In the genomic region with DNA sequence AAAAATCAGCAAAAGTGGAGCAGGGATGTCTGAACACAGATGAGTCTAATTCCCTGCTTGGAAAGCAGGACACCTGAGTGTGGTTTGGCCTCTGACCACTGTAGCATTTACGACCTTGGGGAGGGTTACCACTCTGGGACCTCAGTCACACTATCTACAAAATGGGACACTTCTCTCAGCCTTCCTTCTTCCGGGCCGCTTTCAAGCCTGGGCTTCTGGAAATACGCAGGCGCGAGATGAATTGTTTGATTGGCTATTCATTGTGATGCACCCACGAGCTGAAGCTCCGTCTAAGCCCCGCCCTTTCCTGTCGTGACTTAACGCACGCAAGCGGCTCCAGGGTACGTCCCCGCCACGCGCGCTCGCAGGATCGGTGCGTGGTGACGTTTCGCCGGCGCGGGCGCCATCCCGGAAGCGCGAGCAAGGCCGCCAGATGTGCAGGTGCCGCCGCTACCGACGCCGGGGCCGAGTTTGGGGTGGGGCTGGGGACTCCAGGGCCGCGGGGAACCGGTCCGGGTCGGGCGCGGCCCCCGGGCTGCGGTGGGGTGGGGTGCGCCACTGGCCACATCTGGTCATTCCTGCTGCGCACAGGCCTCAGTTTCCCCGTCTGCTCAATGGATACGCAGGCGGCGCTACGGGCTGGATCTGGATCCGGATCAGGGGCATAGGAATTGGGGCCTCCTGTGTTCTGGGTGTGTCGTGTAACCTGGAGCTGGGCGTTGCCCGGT, we compare ENCODE assay signal across 8 cellular contexts. TPM values are rescaled to one million over a fixed set of nuclear protein-coding genes. Genes with fewer than 3 reads are reported as not detected.
DNase-seq lines count a peak whose midpoint lies in the region; TF ChIP-seq lines count a peak whose summit lies in the region.

A gene with protein sequence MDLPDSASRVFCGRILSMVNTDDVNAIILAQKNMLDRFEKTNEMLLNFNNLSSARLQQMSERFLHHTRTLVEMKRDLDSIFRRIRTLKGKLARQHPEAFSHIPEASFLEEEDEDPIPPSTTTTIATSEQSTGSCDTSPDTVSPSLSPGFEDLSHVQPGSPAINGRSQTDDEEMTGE (plus strand): TSS at position 397 of the 728 bp plus-strand sequence. CDS start 4,187 bp downstream, outside the sequence.

- H3K9me2 ChIP-seq in MM.1S (replicated peaks; ENCODE audit: insufficient read depth, low read length) (no peaks in the 10 kb centered on the region), neural cell (ENCODE audit: insufficient read depth, low read length) (no peaks in the 10 kb centered on the region)

- H3K36me3 Mint-ChIP-seq in H9 (ENCODE audit: insufficient read depth in 1 of 3, low read depth in 3 of 3), result peaks cover 0 to 12% (median 11%) of the 10 kb centered on the region in 3 experiments; a peak in 4 of 7 replicates

- peak within 1 kb of the TSS; percentile 88 to 96 for H3K4me3 Mint-ChIP-seq in H9

- H2BK15ac ChIP-seq in H9 (ENCODE audit: low read depth, low read length), result no peak within 1 kb of the TSS

- DNase-seq in ELR (ENCODE audit: low read depth), result peak; percentile 99
- DNase-seq in H9, result peak; percentile 93
- peak; percentile 100 for DNase-seq in MM.1S
- DNase-seq in SIG-M5 (lab: John Stamatoyannopoulos, UW), result peak; percentile 95
- peak; percentile 91 for DNase-seq in activated gamma-delta T cell (lab: John Stamatoyannopoulos, UW)
- peak; percentile 100 for DNase-seq in fibroblast of villous mesenchyme (ENCODE audit: low read depth)
- peak; percentile 99 for DNase-seq in stomach

- no peak within 1 kb of the TSS for H2AK5ac ChIP-seq in H9 (ENCODE audit: insufficient read length, low read length)

- no peaks in the 10 kb centered on the region for H3K27me3 ChIP-seq in H9 (ENCODE audit: insufficient read depth, low read length)
- H3K27me3 ChIP-seq in MM.1S (replicated peaks; ENCODE audit: insufficient read depth, low read length), result no peaks in the 10 kb centered on the region
- H3K27me3 ChIP-seq in neural cell (ENCODE audit: insufficient read depth, low read depth, low read length), result no peaks in the 10 kb centered on the region
- H3K27me3 ChIP-seq in stomach, result no peaks in the 10 kb centered on the region

- no peak within 1 kb of the TSS for H3K56ac ChIP-seq in H9 (ENCODE audit: insufficient read length, low read depth, low read length)

- H3K4me3 ChIP-seq in MM.1S (ENCODE audit: low read length) (peak within 1 kb of the TSS; percentile 99), fibroblast of villous mesenchyme (ENCODE audit: low read depth, low read length) (peak within 1 kb of the TSS; percentile 90), neural cell (ENCODE audit: low read length) (peak within 1 kb of the TSS; percentile 86), stomach (peak within 1 kb of the TSS; percentile 60 to 90 (median 83))

- no peak within 1 kb of the TSS for H3K23ac ChIP-seq in H9 (ENCODE audit: insufficient read length, low read depth, low read length)

- H3K9ac ChIP-seq in H9 (ENCODE audit: extremely low read depth, insufficient read length, low read length) (peak within 1 kb of the TSS; percentile 37), MM.1S (ENCODE audit: low read length) (peak within 1 kb of the TSS; percentile 96), neural cell (ENCODE audit: low read length) (peak within 1 kb of the TSS; percentile 77)

- H4K91ac ChIP-seq in H9 (ENCODE audit: insufficient read length, low read depth, low read length), result no peak within 1 kb of the TSS

- H2AFZ ChIP-seq in H9 (ENCODE audit: low read length), result no peak within 1 kb of the TSS
- peak within 1 kb of the TSS; percentile 77 for H2AFZ ChIP-seq in MM.1S (ENCODE audit: low read length)
- peak within 1 kb of the TSS; percentile 69 for H2AFZ ChIP-seq in neural cell (ENCODE audit: low read depth, low read length)

- H3K18ac ChIP-seq in H9 (ENCODE audit: insufficient read length, low read depth, low read length), result no peak within 1 kb of the TSS

- no peak within 1 kb of the TSS for H3T11ph ChIP-seq in H9 (ENCODE audit: low read length)

- H4K20me1 ChIP-seq in H9 (ENCODE audit: control insufficient read depth, insufficient read depth, insufficient read length), result no peaks in the 10 kb centered on the region
- H4K20me1 ChIP-seq in MM.1S (ENCODE audit: insufficient read depth, low read length), result no peaks in the 10 kb centered on the region
- no peaks in the 10 kb centered on the region for H4K20me1 ChIP-seq in neural cell (ENCODE audit: insufficient read depth)

- TF ChIP-seq EP300 in neural cell (conservative IDR thresholded peaks at IDR 0.05; ENCODE audit: poor library complexity, severe bottlenecking) (peak; percentile 78), stomach (IDR thresholded peaks at IDR 0.05) (no peak)

- peak within 1 kb of the TSS; percentile 28; the same call in 1 of the 2 replicates for H3K14ac ChIP-seq in H9 (ENCODE audit: insufficient read depth, low read length)

- H3K27ac ChIP-seq in H9 (ENCODE audit: insufficient read length, low read depth, low read length), result no peak within 1 kb of the TSS
- H3K27ac ChIP-seq in MM.1S (ENCODE audit: low read length), result peak within 1 kb of the TSS; percentile 59
- H3K27ac ChIP-seq in neural cell (ENCODE audit: low read length), result peak within 1 kb of the TSS; percentile 58
- peak within 1 kb of the TSS; percentile 91 to 99 (median 98) for H3K27ac ChIP-seq in stomach

- no peak within 1 kb of the TSS for H3K4ac ChIP-seq in H9 (ENCODE audit: low read depth, low read length)

- H3K9me3 ChIP-seq in H9 (ENCODE audit: control insufficient read depth, low read depth, low read length) (no peaks in the 10 kb centered on the region), MM.1S (replicated peaks; ENCODE audit: insufficient read depth, low read length) (no peaks in the 10 kb centered on the region), neural cell (ENCODE audit: low read length) (no peaks in the 10 kb centered on the region), stomach (no peaks in the 10 kb centered on the region)

- H3K4me1 ChIP-seq in H9 (ENCODE audit: insufficient read depth, low read length) (no peaks in the 10 kb centered on the region), MM.1S (ENCODE audit: low read length) (0 out of 2 replicates have a peak, but pooled peaks cover 3% of the 10 kb centered on the region), stomach (peaks cover 12 to 35% (median 17%) of the 10 kb centered on the region in 4 donors)

- H3K9me3 Mint-ChIP-seq in H9, result no peaks in the 10 kb centered on the region

- no peaks in the 10 kb centered on the region for H3K27me3 Mint-ChIP-seq in H9 (ENCODE audit: low read depth)

- H2BK20ac ChIP-seq in H9 (ENCODE audit: low read depth, low read length, poor library complexity, severe bottlenecking), result no peak within 1 kb of the TSS

- peak within 1 kb of the TSS in 2 of 3 experiments; percentile 21 to 82; a peak in 5 of 7 replicates for H3K27ac Mint-ChIP-seq in H9

- H3K36me3 ChIP-seq in MM.1S (replicated peaks; ENCODE audit: insufficient read depth, low read length), result no peaks in the 10 kb centered on the region
- H3K36me3 ChIP-seq in neural cell (ENCODE audit: insufficient read depth, low read length), result no peaks in the 10 kb centered on the region
- peaks cover 2 to 18% (median 11%) of the 10 kb centered on the region in 4 donors for H3K36me3 ChIP-seq in stomach

- TF ChIP-seq RAD21 in neural cell (conservative IDR thresholded peaks at IDR 0.05), result no peak

- H3K79me1 ChIP-seq in H9 (ENCODE audit: insufficient read depth, low read depth, low read length, poor library complexity, severe bottlenecking), result no peaks in the 10 kb centered on the region

- peak in 1 of 4 donors; percentile 54 for TF ChIP-seq POLR2A in stomach (IDR thresholded peaks at IDR 0.05)

- peaks cover 6% of the 10 kb centered on the region for H3K23me2 ChIP-seq in H9 (ENCODE audit: insufficient read length, low read depth, low read length, poor library complexity, severe bottlenecking)

- no peak within 1 kb of the TSS for H2BK5ac ChIP-seq in H9 (ENCODE audit: insufficient read length, low read length)

- WGBS in H9 (ENCODE audit: extremely low coverage, insufficient read length, low lambda C conversion rate), result no CpG with 5 or more reads among the region's 57 CpGs
- WGBS in stomach, 5 donors, result 0 to 1% (median 0%) methylated on average over 18 to 57 of the region's 57 CpGs

- no peak for TF ChIP-seq CTCF in H9 (conservative IDR thresholded peaks at IDR 0.05)
- no peak for TF ChIP-seq CTCF in MM.1S (IDR thresholded peaks at IDR 0.05; ENCODE audit: low read length)
- TF ChIP-seq CTCF in fibroblast of villous mesenchyme (IDR thresholded peaks at IDR 0.05; ENCODE audit: insufficient read depth, low read depth, low read length), result no peak
- no peak for TF ChIP-seq CTCF in neural cell (IDR thresholded peaks at IDR 0.05; ENCODE audit: poor library complexity, severe bottlenecking)
- TF ChIP-seq CTCF in stomach (IDR thresholded peaks at IDR 0.05), result no peak

- no peak within 1 kb of the TSS for H4K5ac ChIP-seq in H9 (ENCODE audit: insufficient read length, low read depth, low read length)

- no peak within 1 kb of the TSS for H2BK12ac ChIP-seq in H9 (ENCODE audit: insufficient read length, low read depth, low read length)

- peaks cover 15% of the 10 kb centered on the region for H3F3A ChIP-seq in MM.1S (ENCODE audit: insufficient read depth, low read length)
- no peaks in the 10 kb centered on the region for H3F3A ChIP-seq in neural cell (ENCODE audit: insufficient read depth, low read length, poor library complexity, severe bottlenecking)

- no peak within 1 kb of the TSS for H4K8ac ChIP-seq in H9 (replicated peaks; ENCODE audit: insufficient read length, low read depth, low read length)

- intact Hi-C loops in stomach (cut with DNase I; ENCODE audit: low total_unique reads), result no loop called here

- H3K4me2 ChIP-seq in H9 (ENCODE audit: insufficient read depth, insufficient read length, low read length), result peak within 1 kb of the TSS; percentile 65
- H3K4me2 ChIP-seq in MM.1S (ENCODE audit: low read depth, low read length), result peak within 1 kb of the TSS; percentile 60
- H3K4me2 ChIP-seq in neural cell (ENCODE audit: low read length), result peak within 1 kb of the TSS; percentile 96

- H3K4me1 Mint-ChIP-seq in H9, result peaks cover 5 to 8% of the 10 kb centered on the region in 2 experiments

- peaks cover 6% of the 10 kb centered on the region; the same call in 1 of the 2 replicates for H3K79me2 ChIP-seq in H9 (ENCODE audit: insufficient read depth, low read length)
- peaks cover 31% of the 10 kb centered on the region for H3K79me2 ChIP-seq in MM.1S (ENCODE audit: low read length)
- H3K79me2 ChIP-seq in neural cell (replicated peaks; ENCODE audit: insufficient read depth, low read length), result peaks cover 9% of the 10 kb centered on the region

- H2BK120ac ChIP-seq in H9 (ENCODE audit: low read depth, low read length, poor library complexity, severe bottlenecking), result no peak within 1 kb of the TSS

TF ChIP-seq in neural cell, 6 proteins besides CTCF, POLR2A, EP300 and RAD21 (continues in another document):
- TF ChIP-seq MXI1 (conservative IDR thresholded peaks at IDR 0.05; ENCODE audit: poor library complexity, severe bottlenecking), result peak; percentile 90
- no peak for TF ChIP-seq EZH2 (IDR thresholded peaks at IDR 0.05; ENCODE audit: borderline replicate concordance, insufficient read depth, low read length, poor library complexity, severe bottlenecking)

RNA-seq across cellular contexts. Expression of the gene that starts here (rescaled TPM):
- total RNA-seq in H9 (2021) (138 and 143 TPM in 2 replicates), fibroblast of villous mesenchyme (92.8 and 93.1 TPM in 2 replicates), stomach (100 to 1,000 TPM in 2 of 5 donors, 10 to 100 TPM in 3; 30.8 to 513 (median 55.4) TPM)
- polyA plus RNA-seq in neural cell (55.8 and 78.1 TPM in 2 replicates), stomach (100 to 1,000 TPM in 1 of 3 donors, 10 to 100 TPM in 2; 71.0 to 131 (median 84.5) TPM)
- 28.5 and 31.5 TPM in 2 replicates for polyA minus RNA-seq in neural cell

Comparison
In these comparisons a context has a peak if more than half of its experiments do, and no peak if none do; other contexts are left out.
1. H3K9ac ChIP-seq: peak in every context shown above with its lines; median percentile 96 in MM.1S; 77 in neural cell; 37 in H9.